Comparison of ENCODE assay signal across 8 cellular contexts in genomic region chr22:42073568-42074152, GRCh38. TPM values are rescaled to one million over a fixed set of nuclear protein-coding genes. Genes with fewer than 3 reads are reported as not detected.
DNase-seq lines count a peak whose midpoint lies in the region; ATAC-seq and TF ChIP-seq lines count a peak whose summit lies in the region.

No MANE protein-coding gene starts in this region.

- H3K27ac Mint-ChIP-seq in activated naive CD4-positive, alpha-beta T cell treated with anti-CD3 and anti-CD28 coated beads, Interleukin-2, amount 50 U/mL, for 72 hours: peak overlapping the region; percentile 62 to 89

- intact Hi-C loops in spleen (cut with DNase I; ENCODE audit: low total_unique reads): no loop called here

- H3K9me3 Mint-ChIP-seq in activated naive CD4-positive, alpha-beta T cell treated with anti-CD3 and anti-CD28 coated beads, Interleukin-2, amount 50 U/mL, for 72 hours: no peaks in the 10 kb centered on the region

- ATAC-seq in activated naive CD4-positive, alpha-beta T cell treated with anti-CD3 and anti-CD28 coated beads, Interleukin-2, amount 50 U/mL, for 72 hours: no peak

- no peaks in the 10 kb centered on the region for H3K36me3 ChIP-seq in iPS-18a (ENCODE audit: control insufficient read depth, low read depth, low read length)
- H3K36me3 ChIP-seq in spleen: peaks cover 0 to 22% (median 0%) of the 10 kb centered on the region in 6 donors

- H3K4me1 ChIP-seq in iPS-18a (ENCODE audit: control insufficient read depth, low read depth, low read length) (peaks cover 10% of the 10 kb centered on the region), spleen (peaks cover 23 to 85% (median 62%) of the 10 kb centered on the region in 6 donors)

- 38 to 64% (median 53%) methylated on average over 20 to 28 of the region's 28 CpGs for WGBS in spleen, 5 donors

- in situ Hi-C loops in GM18951 (cut with MboI; ENCODE audit: low sequenced_read_pairs, unreplicated experiment): no loop called here

- H3K27ac ChIP-seq in iPS-18a (ENCODE audit: low read length) (no peak overlapping the region), spleen (peak overlapping the region; percentile 38 to 92 (median 86))

- no peak for TF ChIP-seq CTCF in spleen (IDR thresholded peaks at IDR 0.05 in 8 of 11, conservative IDR thresholded peaks at IDR 0.05 in 3 of 11)

- peak; percentile 1 for TF ChIP-seq POLR2A in GM18951 (IDR thresholded peaks at IDR 0.05; ENCODE audit: extremely low read depth, insufficient read depth, insufficient read length)
- TF ChIP-seq POLR2A in spleen (IDR thresholded peaks at IDR 0.05): no peak

- H3K36me3 Mint-ChIP-seq in activated naive CD4-positive, alpha-beta T cell treated with anti-CD3 and anti-CD28 coated beads, Interleukin-2, amount 50 U/mL, for 72 hours: peaks cover 0 to 15% of the 10 kb centered on the region in 2 donors

- no peak for DNase-seq in activated naive CD4-positive, alpha-beta T cell treated with anti-CD3 and anti-CD28 coated beads, Interleukin-2, amount 50 U/mL, for 72 hours (ENCODE audit: low spot score in 2 of 2)
- DNase-seq in spleen: peak; percentile 78
- no peak for DNase-seq in NCI-H526 treated with DMSO at 0.1 percent for 48 hours (lab: John Stamatoyannopoulos, UW)
- no peak for DNase-seq in activated effector memory CD4-positive, alpha-beta T cell treated with anti-CD3 and anti-CD28 coated beads, Interleukin-2, amount 50 U/mL, for 16 hours
- no peak for DNase-seq in stimulated activated CD4-positive, alpha-beta T cell treated with anti-CD3 and anti-CD28 coated beads, Interleukin-15, amount 100 ng/mL, for 24 hours
- no peak for DNase-seq in NK-92 treated with Interleukin-12 subunit alpha and Interleukin-12 subunit beta, amount 100 ng/mL, for 24 hours (lab: John Stamatoyannopoulos, UW)

- no peaks in the 10 kb centered on the region for H3K9me3 ChIP-seq in iPS-18a (ENCODE audit: control insufficient read depth, low read depth, low read length)
- H3K9me3 ChIP-seq in spleen: no peaks in the 10 kb centered on the region

- H3K27me3 ChIP-seq in iPS-18a (ENCODE audit: control insufficient read depth, insufficient read depth, low read length) (peaks cover 19% of the 10 kb centered on the region), spleen (replicated peaks in 1 of 7) (no peaks in the 10 kb centered on the region)

- H3K4me3 ChIP-seq in iPS-18a (ENCODE audit: low read length): peak overlapping the region; percentile 48
- peak overlapping the region; percentile 34 to 70 (median 48) for H3K4me3 ChIP-seq in spleen

- peak overlapping the region; percentile 28 for H3K9ac ChIP-seq in iPS-18a (ENCODE audit: low read length)

RNA-seq across cellular contexts. Expression of gene PHETA2, which starts 0.4 kb away (rescaled TPM):
- total RNA-seq in activated naive CD4-positive, alpha-beta T cell treated with anti-CD3 and anti-CD28 coated beads, Interleukin-2, amount 50 U/mL, for 72 hours: 1 to 10 TPM; 2.1 to 2.2 TPM
- 10 to 100 TPM in 3 of 7 donors, 1 to 10 TPM in 4; 6.8 to 11.5 (median 9.6) TPM for total RNA-seq in spleen
- polyA plus RNA-seq in spleen: 1 to 10 TPM; 3.1 to 5.5 (median 4.3) TPM

RNA-seq across cellular contexts. Expression of gene NAGA, which starts 3.0 kb away (rescaled TPM):
- total RNA-seq in activated naive CD4-positive, alpha-beta T cell treated with anti-CD3 and anti-CD28 coated beads, Interleukin-2, amount 50 U/mL, for 72 hours: 10 to 100 TPM; 26.3 to 32.3 TPM
- 10 to 100 TPM; 20.2 to 60.2 (median 34.1) TPM for total RNA-seq in spleen
- 1 to 10 TPM; 7.0 to 7.4 (median 7.1) TPM for polyA plus RNA-seq in spleen

RNA-seq across cellular contexts. Expression of gene SMDT1, which starts 5.8 kb away (rescaled TPM):
- total RNA-seq in activated naive CD4-positive, alpha-beta T cell treated with anti-CD3 and anti-CD28 coated beads, Interleukin-2, amount 50 U/mL, for 72 hours: 10 to 100 TPM; 48.3 to 59.9 TPM
- 10 to 100 TPM; 13.6 to 91.4 (median 69.6) TPM for total RNA-seq in spleen
- polyA plus RNA-seq in spleen: 100 to 1,000 TPM in 1 of 3 donors, 10 to 100 TPM in 2; 79.9 to 171 (median 90.7) TPM

RNA-seq across cellular contexts. Expression of gene NDUFA6, which starts 16.9 kb away (rescaled TPM):
- 100 to 1,000 TPM in 1 of 2 donors, 10 to 100 TPM in 1; 84.9 to 107 TPM for total RNA-seq in activated naive CD4-positive, alpha-beta T cell treated with anti-CD3 and anti-CD28 coated beads, Interleukin-2, amount 50 U/mL, for 72 hours
- 10 to 100 TPM; 31.1 to 44.9 (median 36.8) TPM for total RNA-seq in spleen
- 10 to 100 TPM; 50.2 to 73.8 (median 64.2) TPM for polyA plus RNA-seq in spleen

RNA-seq across cellular contexts. Expression of gene CYP2D6, which starts 57.0 kb away (rescaled TPM):
- total RNA-seq in activated naive CD4-positive, alpha-beta T cell treated with anti-CD3 and anti-CD28 coated beads, Interleukin-2, amount 50 U/mL, for 72 hours: 1 to 10 TPM; 2.2 to 4.8 TPM
- 1 to 10 TPM; 1.2 to 3.6 (median 2.1) TPM for total RNA-seq in spleen
- polyA plus RNA-seq in spleen: 1 to 10 TPM; 2.4 to 3.5 (median 3.0) TPM
